Comparison of ENCODE assay signal across 2 cellular contexts in genomic region chr7:2634265-2635145, GRCh38.
TF ChIP-seq lines count a peak whose summit lies in the region.

No MANE protein-coding gene starts in this region.

TF ChIP-seq in GM12878, 131 proteins besides CTCF, POLR2A, EP300 and RAD21:
- TF ChIP-seq SMARCA5 (IDR thresholded peaks at IDR 0.05), result peak; percentile 19; the same call in 1 of the 2 replicates
- TF ChIP-seq SREBF2 (IDR thresholded peaks at IDR 0.05; ENCODE audit: low read length), result no peak
- no peak for TF ChIP-seq RUNX3 (IDR thresholded peaks at IDR 0.05; ENCODE audit: low read length)
- no peak for TF ChIP-seq ZNF622 (IDR thresholded peaks at IDR 0.05)
- no peak for TF ChIP-seq LARP7 (IDR thresholded peaks at IDR 0.05)
- no peak for TF ChIP-seq NFXL1 (IDR thresholded peaks at IDR 0.05; ENCODE audit: borderline replicate concordance)
TF ChIP-seq in GM12878: peak in this region for 1.

TF ChIP-seq in liver, 16 proteins besides CTCF, POLR2A, EP300 and RAD21 (continued from another document):
- no peak for TF ChIP-seq HNF4A (conservative IDR thresholded peaks at IDR 0.05)
- no peak for TF ChIP-seq GABPA (IDR thresholded peaks at IDR 0.05 in 1 of 2, conservative IDR thresholded peaks at IDR 0.05 in 1 of 2)
- TF ChIP-seq JUND (IDR thresholded peaks at IDR 0.05), result no peak
- TF ChIP-seq EGR1 (IDR thresholded peaks at IDR 0.05; ENCODE audit: low read depth in 2 of 2), result no peak
- TF ChIP-seq RXRA (IDR thresholded peaks at IDR 0.05), result no peak
- TF ChIP-seq NR2F2 (IDR thresholded peaks at IDR 0.05), result no peak
- no peak for TF ChIP-seq MAX (IDR thresholded peaks at IDR 0.05)
- no peak for TF ChIP-seq REST (IDR thresholded peaks at IDR 0.05)
- TF ChIP-seq FOXA2 (IDR thresholded peaks at IDR 0.05), result no peak
